In the genomic region with DNA sequence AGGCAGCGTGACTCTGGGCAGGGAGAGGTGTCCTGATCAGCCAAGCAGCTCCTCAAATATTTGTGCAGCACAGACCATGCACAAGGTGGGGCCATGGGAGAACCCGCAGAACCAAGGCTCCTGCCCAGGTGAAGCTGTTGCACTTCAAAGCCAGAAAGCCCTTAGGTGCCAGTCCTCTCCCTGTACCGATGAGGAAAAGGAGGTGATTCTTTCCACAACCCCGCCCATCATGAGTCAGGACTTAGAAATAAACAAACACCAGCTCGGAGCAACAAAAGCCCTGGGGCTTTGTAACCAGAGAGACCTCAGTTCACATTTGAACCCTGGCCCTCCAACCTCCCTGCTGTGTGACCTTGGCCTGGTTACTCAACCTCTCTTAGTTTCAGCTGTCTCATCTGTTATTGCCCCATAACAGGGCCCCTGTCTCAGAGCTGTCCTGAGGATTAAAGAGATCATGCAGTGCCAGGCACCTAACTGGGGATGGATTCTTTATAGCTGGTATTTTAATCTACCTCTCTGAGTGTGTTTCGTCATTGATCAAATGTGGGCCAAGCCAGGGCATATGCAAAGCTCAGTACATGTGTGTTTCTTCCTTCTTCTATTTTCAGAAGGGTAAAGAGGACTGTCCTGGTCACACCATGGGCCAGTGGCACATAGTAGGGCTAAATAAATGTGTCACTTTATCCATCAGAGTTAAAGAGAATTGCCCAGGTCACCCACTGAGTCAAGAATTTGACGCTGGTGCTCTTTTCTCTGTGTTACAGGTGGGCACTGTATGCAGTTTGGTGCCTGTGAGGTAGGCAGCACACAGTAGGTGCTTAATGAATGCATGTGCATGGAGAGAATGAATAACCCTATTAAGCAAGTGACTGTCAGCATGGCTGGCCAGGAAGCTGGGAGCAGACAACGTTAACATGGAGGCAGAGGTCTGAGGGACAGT, we compare ENCODE assay signal across 11 cellular contexts. TPM values are rescaled to one million over a fixed set of nuclear protein-coding genes. Genes with fewer than 3 reads are reported as not detected.
DNase-seq lines count a peak whose midpoint lies in the region; ATAC-seq, FAIRE-seq and TF ChIP-seq lines count a peak whose summit lies in the region.
"Had no signal": no experiment of that assay in that cellular context is flagged by ENCODE, and none has a peak within 500 bp of the region (broad histone marks: within the 10 kb centered on the region; RNA-seq: fewer than 3 reads in every experiment).

No MANE protein-coding gene starts in this region.

- H3K4me1 ChIP-seq in DND-41 (ENCODE audit: insufficient read depth, low read length) (no peaks in the 10 kb centered on the region), mucosa of descending colon (ENCODE audit: low read depth) (peaks cover 5% of the 10 kb centered on the region)

- no peak for TF ChIP-seq CTCF in DND-41 (IDR thresholded peaks at IDR 0.05; ENCODE audit: borderline replicate concordance, extremely low read depth, low read length, poor library complexity, severe bottlenecking)
- no peak for TF ChIP-seq CTCF in NB4 (IDR thresholded peaks at IDR 0.05; ENCODE audit: low read depth, low read length)
- no peak for TF ChIP-seq CTCF in bronchial epithelial cell (IDR thresholded peaks at IDR 0.05; ENCODE audit: insufficient read depth, low read length, severe bottlenecking)
- TF ChIP-seq CTCF in mucosa of descending colon (IDR thresholded peaks at IDR 0.05), result no peak
- no peak for TF ChIP-seq CTCF in D721Med (IDR thresholded peaks at IDR 0.05; ENCODE audit: insufficient read depth, missing control alignments)

- no peak overlapping the region for H3K4me2 ChIP-seq in DND-41 (ENCODE audit: insufficient read depth, low read length)

- no peaks in the 10 kb centered on the region for H3K9me3 ChIP-seq in DND-41 (ENCODE audit: insufficient read depth, low read length, severe bottlenecking)
- no peaks in the 10 kb centered on the region for H3K9me3 ChIP-seq in mucosa of descending colon

- no peak overlapping the region for H3K27ac ChIP-seq in DND-41 (ENCODE audit: low read length)

- DNase-seq in DND-41, result peak; percentile 0
- DNase-seq in NB4 (ENCODE audit: low read depth), result peak; percentile 28
- DNase-seq in bronchial epithelial cell (ENCODE audit: low read depth), result peak; percentile 89
- peak in 1 of 3 donors; percentile 67 for DNase-seq in mucosa of descending colon
- DNase-seq in D721Med (ENCODE audit: insufficient read length, low spot score), result no peak
- DNase-seq: activated CD4-positive, alpha-beta T cell treated with anti-CD3 and anti-CD28 coated beads, Interleukin-2, amount 50 U/mL, for 1 hour; NCI-H1694 treated with DMSO at 0.1 percent for 48 hours had no signal

- H3K36me3 ChIP-seq in DND-41 (ENCODE audit: insufficient read depth, low read length) (no peaks in the 10 kb centered on the region), bronchial epithelial cell (ENCODE audit: control insufficient read depth, insufficient read depth, low read length) (no peaks in the 10 kb centered on the region), mucosa of descending colon (ENCODE audit: low read depth) (no peaks in the 10 kb centered on the region)

- H3K27me3 ChIP-seq in DND-41 (ENCODE audit: insufficient read depth, low read length, poor library complexity) (peaks cover 4% of the 10 kb centered on the region), bronchial epithelial cell (ENCODE audit: control insufficient read depth, insufficient read depth, low read length) (no peaks in the 10 kb centered on the region)

- no peak for ATAC-seq in DND-41 (ENCODE audit: insufficient read depth, low read depth)
- peak; percentile 88 for ATAC-seq in mucosa of descending colon
- no peak for ATAC-seq in HG02588 (IDR thresholded peaks at IDR 0.05; ENCODE audit: unreplicated experiment)
- no peak for ATAC-seq in HG03095 (IDR thresholded peaks at IDR 0.05; ENCODE audit: unreplicated experiment)
- ATAC-seq in HG02884 (IDR thresholded peaks at IDR 0.05; ENCODE audit: unreplicated experiment), result no peak
- ATAC-seq: natural killer cell treated with Interleukin-12 subunit alpha and Interleukin-12 subunit beta and Interleukin-15 and Interleukin-18, amount 100 ng/mL, for 72 hours had no signal

- no peak overlapping the region for H2AFZ ChIP-seq in DND-41 (ENCODE audit: low read depth, low read length)

- H3K4me3 ChIP-seq in DND-41 (ENCODE audit: low read depth in 1 of 2, low read length in 2 of 2), result no peak overlapping the region
- H3K4me3 ChIP-seq in NB4 (ENCODE audit: low read depth, low read length), result no peak overlapping the region
- H3K4me3 ChIP-seq in bronchial epithelial cell (ENCODE audit: low read depth, low read length), result no peak overlapping the region
- no peak overlapping the region for H3K4me3 ChIP-seq in mucosa of descending colon

- H4K20me1 ChIP-seq in DND-41 (ENCODE audit: insufficient read depth, low read length), result no peaks in the 10 kb centered on the region

- H3K79me2 ChIP-seq in DND-41 (ENCODE audit: insufficient read depth, low read length), result no peaks in the 10 kb centered on the region

- FAIRE-seq in bronchial epithelial cell (lab: Jason Lieb, UNC) (peak; percentile 93), D721Med (lab: Jason Lieb, UNC) (no peak)

- intact Hi-C loops in mucosa of descending colon (cut with DNase I, micrococcal nuclease), result no loop called here

- no peak overlapping the region for H3K9ac ChIP-seq in DND-41 (ENCODE audit: low read depth, low read length)

- no peak for TF ChIP-seq POLR2A in NB4 (IDR thresholded peaks at IDR 0.05; ENCODE audit: extremely low read depth, insufficient read length)

RNA-seq across cellular contexts. Expression of a gene that starts 1.4 kb away (rescaled TPM):
- 0.26 and 0.90 TPM in 2 replicates for total RNA-seq in bronchial epithelial cell
- under 1 TPM in 1 of 3 donors, not detected in 2; 0.39 TPM for total RNA-seq in mucosa of descending colon
- total RNA-seq: natural killer cell treated with Interleukin-12 subunit alpha and Interleukin-12 subunit beta and Interleukin-15 and Interleukin-18, amount 100 ng/mL, for 72 hours had no signal

RNA-seq across cellular contexts. Expression of a gene that starts 36.4 kb away (rescaled TPM):
- total RNA-seq in bronchial epithelial cell, result 191 and 315 TPM in 2 replicates
- 1,000 to 10,000 TPM in 1 of 3 donors, 100 to 1,000 TPM in 2; 557 to 1,169 (median 749) TPM for total RNA-seq in mucosa of descending colon

RNA-seq across cellular contexts. Expression of a gene that starts 36.8 kb away (rescaled TPM):
- 2.4 and 3.6 TPM in 2 replicates for total RNA-seq in bronchial epithelial cell
- 1 to 10 TPM; 4.5 to 8.6 (median 6.0) TPM for total RNA-seq in mucosa of descending colon
